ENCODE assay signal across 17 cellular contexts in the genomic region with DNA sequence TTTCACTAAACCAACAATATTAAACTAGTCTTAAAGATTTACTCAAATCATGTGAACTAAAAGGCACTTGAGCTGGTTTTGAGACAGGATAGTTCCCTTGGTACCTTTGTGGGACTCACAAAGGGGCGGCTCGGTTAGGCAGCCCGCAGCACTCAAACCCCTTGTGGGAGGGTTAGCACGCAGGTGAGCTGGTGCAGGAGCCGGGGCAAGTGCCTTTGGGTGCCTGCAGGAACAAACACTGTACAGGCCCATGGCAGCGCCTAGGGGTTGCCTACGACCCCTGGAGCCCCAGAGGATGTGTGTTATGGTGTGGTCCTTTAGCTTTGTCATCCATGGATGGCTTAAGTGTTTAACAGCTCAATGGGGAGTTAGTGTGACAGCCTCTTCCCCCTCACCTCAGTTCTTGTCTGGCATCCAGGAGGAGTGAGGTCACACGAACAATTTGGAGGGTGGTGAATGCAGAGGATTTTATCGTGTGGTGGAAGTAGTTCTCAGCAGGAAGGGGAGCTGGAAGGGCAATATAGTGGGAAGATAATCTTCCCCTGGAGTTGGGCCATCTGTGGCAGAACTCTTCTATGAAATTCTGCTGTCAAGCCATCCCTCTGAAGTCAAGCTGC.
DNase-seq lines count a peak whose midpoint lies in the region; ATAC-seq, FAIRE-seq and TF ChIP-seq lines count a peak whose summit lies in the region.
"Had no signal": no experiment of that assay in that cellular context is flagged by ENCODE, and none has a peak within 500 bp of the region (broad histone marks: within the 10 kb centered on the region; RNA-seq: fewer than 3 reads in every experiment).

No MANE protein-coding gene starts in this region.

- FAIRE-seq in HTR-8/SVneo (lab: Jason Lieb, UNC) = peak; percentile 31
- FAIRE-seq: K562 had no signal

- no peaks in the 10 kb centered on the region for H3K27me3 Mint-ChIP-seq in osteocyte (ENCODE audit: unreplicated experiment)

- no peaks in the 10 kb centered on the region for H3K9me2 ChIP-seq in OCI-LY1 (ENCODE audit: low read depth, low read length)

- H3K4me3 ChIP-seq in OCI-LY1 (ENCODE audit: low read depth, low read length, poor library complexity, severe bottlenecking) (no peak overlapping the region), left ventricle myocardium inferior (no peak overlapping the region)
- H3K4me3 ChIP-seq: BLaER1, K562, SJCRH30 had no signal

- H3K36me3 Mint-ChIP-seq in osteocyte (ENCODE audit: unreplicated experiment) = peaks cover 3% of the 10 kb centered on the region
- H3K36me3 Mint-ChIP-seq: CD8-positive, alpha-beta memory T cell had no signal

- H3K4me1 ChIP-seq in OCI-LY1 (ENCODE audit: insufficient read depth, low read length, severe bottlenecking) (peaks cover 55% of the 10 kb centered on the region), left ventricle myocardium inferior (peaks cover 43% of the 10 kb centered on the region)
- H3K4me1 ChIP-seq: BLaER1, SJCRH30 had no signal

- H3K9me3 Mint-ChIP-seq in osteocyte (ENCODE audit: unreplicated experiment) = no peaks in the 10 kb centered on the region

- H3K36me3 ChIP-seq in OCI-LY1 (ENCODE audit: insufficient read depth, low read length) (no peaks in the 10 kb centered on the region), left ventricle myocardium inferior (no peaks in the 10 kb centered on the region)
- H3K36me3 ChIP-seq: BLaER1, SJCRH30 had no signal

- intact Hi-C loops in left ventricle myocardium inferior (cut with micrococcal nuclease) = loop anchor here (10.0 kb wide), 1 partner anchor 227 kb away; no protein-coding TSS in a partner anchor

- no peaks in the 10 kb centered on the region for H3F3A ChIP-seq in OCI-LY1 (ENCODE audit: insufficient read depth, low read length)

- peak overlapping the region; percentile 11 for H3K27ac Mint-ChIP-seq in osteocyte (ENCODE audit: unreplicated experiment)
- H3K27ac Mint-ChIP-seq: CD8-positive, alpha-beta memory T cell had no signal

- H3K79me2 ChIP-seq in OCI-LY1 (ENCODE audit: insufficient read depth, low read length) = no peaks in the 10 kb centered on the region

- DNase-seq in HTR-8/SVneo (ENCODE audit: insufficient read length, low spot score) (no peak), left ventricle myocardium inferior (no peak), osteocyte (ENCODE audit: extremely low spot score, unreplicated experiment) (no peak), SKM-1 treated with dmso at 0.1 percent for 144 hours (lab: John Stamatoyannopoulos, UW; ENCODE audit: unreplicated experiment) (no peak), OCI-M2 (lab: John Stamatoyannopoulos, UW; ENCODE audit: unreplicated experiment) (no peak), left lobe of liver (ENCODE audit: low spot score) (no peak)
- DNase-seq: CD8-positive, alpha-beta memory T cell; HCEC 1CT; NCI-H1105; NCI-H1694 treated with DMSO at 0.1 percent for 48 hours; NCI-H446 treated with DMSO at 0.1 percent for 48 hours; NCI-H82; SJCRH30 had no signal

- H4K20me1 ChIP-seq in OCI-LY1 (ENCODE audit: insufficient read depth, low read length) = no peaks in the 10 kb centered on the region
- H4K20me1 ChIP-seq: BLaER1 had no signal

- peaks cover 5% of the 10 kb centered on the region for H3K4me1 Mint-ChIP-seq in osteocyte (ENCODE audit: unreplicated experiment)
- H3K4me1 Mint-ChIP-seq: CD8-positive, alpha-beta memory T cell had no signal

- H3K9ac ChIP-seq in OCI-LY1 (ENCODE audit: low read length) = 0 out of 2 replicates have a peak overlapping the region, but pooled peaks have one; percentile 4
- H3K9ac ChIP-seq: BLaER1 had no signal

- H2AFZ ChIP-seq in OCI-LY1 (ENCODE audit: low read length) = no peak overlapping the region

- H3K27ac ChIP-seq in OCI-LY1 (ENCODE audit: low read depth, low read length, poor library complexity, severe bottlenecking) (peak overlapping the region; percentile 79), left ventricle myocardium inferior (replicated peaks) (peak overlapping the region; percentile 33)
- H3K27ac ChIP-seq: BLaER1, SJCRH30 had no signal

- no peak overlapping the region for H3K4me3 Mint-ChIP-seq in osteocyte (ENCODE audit: unreplicated experiment)
- H3K4me3 Mint-ChIP-seq: CD8-positive, alpha-beta memory T cell had no signal

- peak overlapping the region; percentile 8; the same call in 1 of the 2 replicates for H3K4me2 ChIP-seq in OCI-LY1 (ENCODE audit: low read length)
- H3K4me2 ChIP-seq: BLaER1 had no signal

- TF ChIP-seq CTCF in OCI-LY1 (IDR thresholded peaks at IDR 0.05; ENCODE audit: low read length) (no peak), left ventricle myocardium inferior (IDR thresholded peaks at IDR 0.05; ENCODE audit: borderline replicate concordance) (no peak), osteocyte (IDR thresholded peaks at IDR 0.05) (no peak)

- no peaks in the 10 kb centered on the region for H3K27me3 ChIP-seq in OCI-LY1 (ENCODE audit: insufficient read depth, low read length)
- H3K27me3 ChIP-seq in left ventricle myocardium inferior (ENCODE audit: low read depth) = no peaks in the 10 kb centered on the region
- H3K27me3 ChIP-seq: BLaER1, SJCRH30 had no signal

- ATAC-seq in GM19467 (IDR thresholded peaks at IDR 0.05; ENCODE audit: unreplicated experiment) (no peak), left lobe of liver (no peak)
- ATAC-seq: K562 had no signal

- no peaks in the 10 kb centered on the region for H3K9me3 ChIP-seq in OCI-LY1 (ENCODE audit: low read length)
- H3K9me3 ChIP-seq in left ventricle myocardium inferior (replicated peaks) = no peaks in the 10 kb centered on the region
- H3K9me3 ChIP-seq: BLaER1, SJCRH30 had no signal
